8 cellular contexts compared by ENCODE assay signal in genomic region chr12:40105265-40105514, GRCh38. TPM values are rescaled to one million over a fixed set of nuclear protein-coding genes. Genes with fewer than 3 reads are reported as not detected.
A peak's percentile ranks its signal among the peaks of the same experiment; 100 is the strongest.
DNase-seq lines count a peak whose midpoint lies in the region; ATAC-seq lines count a peak whose summit lies in the region.

No MANE protein-coding gene starts in this region.

- peaks cover 11% of the 10 kb centered on the region for H3K4me1 ChIP-seq in mesodermal cell (ENCODE audit: control insufficient read depth, insufficient read depth, low read length, poor library complexity, severe bottlenecking)
- H3K4me1 ChIP-seq in aorta (ENCODE audit: control insufficient read depth in 1 of 2, insufficient read depth in 2 of 2, low read length in 2 of 2): peaks cover 0 to 6% of the 10 kb centered on the region in 2 donors

- intact Hi-C loops in aorta (cut with DNase I): loop anchor here in 1 of 2 donors (5.0 kb wide), 1 partner anchor 338 kb away; no protein-coding TSS in a partner anchor

- H3K4me3 ChIP-seq in mesodermal cell (ENCODE audit: extremely low read depth, insufficient read depth, low read length, poor library complexity, severe bottlenecking) (peak overlapping the region; percentile 72), aorta (ENCODE audit: low read length in 2 of 2) (peak overlapping the region; percentile 69 to 93)

- no peaks in the 10 kb centered on the region for H3K27me3 ChIP-seq in aorta (ENCODE audit: control insufficient read depth in 1 of 2, insufficient read depth in 2 of 2, low read length in 1 of 2)

- DNase-seq in ACHN (peak; percentile 57), aorta (peak; percentile 75 to 87), AML-193 (lab: John Stamatoyannopoulos, UW) (no peak)

- H3K36me3 ChIP-seq in KOPT-K1 (ENCODE audit: insufficient read depth, low read length) (no peaks in the 10 kb centered on the region), mesodermal cell (ENCODE audit: control insufficient read depth, insufficient read depth, low read length) (no peaks in the 10 kb centered on the region), aorta (ENCODE audit: control insufficient read depth in 1 of 2, insufficient read depth in 2 of 2, low read length in 1 of 2) (no peaks in the 10 kb centered on the region)

- ATAC-seq in GM21360 (IDR thresholded peaks at IDR 0.05; ENCODE audit: unreplicated experiment) (peak; percentile 33), aorta (ENCODE audit: low FRiP score) (peak; percentile 75), GM19463 (IDR thresholded peaks at IDR 0.05; ENCODE audit: unreplicated experiment) (no peak)

- H3K9me3 ChIP-seq in KOPT-K1 (ENCODE audit: insufficient read depth, low read length, poor library complexity, severe bottlenecking) (no peaks in the 10 kb centered on the region), mesodermal cell (ENCODE audit: control insufficient read depth, low read length) (no peaks in the 10 kb centered on the region), aorta (ENCODE audit: control insufficient read depth, low read length) (no peaks in the 10 kb centered on the region)

- in situ Hi-C loops in ACHN (cut with HindIII; ENCODE audit: low pct_ligation_motif_present, low pct_unique_long_range_greater_than_20kb, low sequenced_read_pairs): no loop called here

- WGBS in mesodermal cell (ENCODE audit: insufficient coverage in 2 of 2), 2 experiments: 0 to 1% methylated on average over 22 to 23 of the region's 26 CpGs
- WGBS in aorta, 2 donors: 0 to 1% methylated on average over 21 to 26 of the region's 26 CpGs

- H3K27ac ChIP-seq in KOPT-K1 (ENCODE audit: low read depth, low read length, poor library complexity, severe bottlenecking): peak overlapping the region; percentile 56
- H3K27ac ChIP-seq in cingulate gyrus (ENCODE audit: low read depth, low read length): peak overlapping the region; percentile 47
- peak overlapping the region; percentile 57 for H3K27ac ChIP-seq in mesodermal cell (ENCODE audit: low read depth, low read length, severe bottlenecking)
- no peak overlapping the region for H3K27ac ChIP-seq in aorta (ENCODE audit: low read depth in 1 of 2, low read length in 2 of 2)

RNA-seq across cellular contexts. Expression of gene SLC2A13, which starts 0.7 kb away (rescaled TPM):
- polyA plus RNA-seq in mesodermal cell (2013, experiment 1 of 2): 10.4 TPM
- 10.8 TPM for polyA plus RNA-seq in mesodermal cell (2013, experiment 2 of 2)
- 10 to 100 TPM in 1 of 2 donors, 1 to 10 TPM in 1; 9.0 to 11.4 TPM for total RNA-seq in aorta
- polyA plus RNA-seq in aorta: 1 to 10 TPM; 1.1 to 2.8 TPM

Comparison
In these comparisons a context has a peak if more than half of its experiments do, and no peak if none do; other contexts are left out.
1. DNase-seq: peak in ACHN (single experiment) and aorta (2 of 2); none in AML-193 (0 of 2).
2. H3K27ac ChIP-seq: peak in KOPT-K1 (single experiment), cingulate gyrus (single experiment) and mesodermal cell (single experiment); none in aorta (0 of 2).